In the genomic region with DNA sequence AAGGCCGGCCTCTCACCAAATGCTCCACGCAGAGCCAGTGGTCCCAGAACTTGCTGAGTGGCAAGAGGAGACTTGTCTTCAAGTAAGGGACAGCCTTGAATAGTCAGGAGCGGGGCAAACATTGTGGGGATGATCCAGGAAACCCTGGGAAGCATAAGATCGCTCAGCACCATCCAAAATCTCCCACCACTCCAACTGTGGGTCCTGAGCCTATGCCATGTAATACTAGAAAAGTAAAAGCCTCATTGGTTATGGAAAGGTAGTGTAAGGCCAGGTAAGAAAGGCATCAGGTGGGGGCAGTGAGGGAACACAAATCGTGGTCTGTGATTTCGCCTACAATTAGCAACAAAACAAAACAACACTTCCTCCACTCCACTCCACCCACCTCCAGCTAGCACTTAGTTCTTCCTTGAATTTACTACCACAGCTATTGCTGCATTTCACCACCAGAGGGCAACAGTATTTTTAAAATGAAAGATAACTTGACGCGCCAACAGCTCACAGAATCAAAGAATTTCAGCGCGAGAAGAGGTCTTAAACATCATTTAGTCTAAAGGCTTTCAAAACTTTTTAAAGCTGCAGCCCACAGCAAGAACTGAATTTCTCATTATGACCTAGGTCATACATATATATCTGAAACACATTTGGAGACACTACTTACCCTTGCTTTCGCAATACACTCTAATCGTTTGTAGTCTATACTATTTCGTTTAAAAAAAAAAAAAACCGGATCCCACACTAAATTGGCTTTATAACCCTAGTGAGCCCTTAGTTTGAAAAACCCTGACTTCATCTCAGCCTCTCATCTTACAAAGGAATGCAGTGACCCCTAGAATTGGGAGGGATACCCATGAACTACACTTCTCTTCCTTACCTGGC, we compare ENCODE assay signal across 9 cellular contexts. TPM values are rescaled to one million over a fixed set of nuclear protein-coding genes. Genes with fewer than 3 reads are reported as not detected.
A peak's percentile ranks its signal among the peaks of the same experiment; 100 is the strongest.
DNase-seq lines count a peak whose midpoint lies in the region; ATAC-seq, FAIRE-seq and TF ChIP-seq lines count a peak whose summit lies in the region.
"Had no signal": no experiment of that assay in that cellular context is flagged by ENCODE, and none has a peak within 500 bp of the region (broad histone marks: within the 10 kb centered on the region; RNA-seq: fewer than 3 reads in every experiment).

No MANE protein-coding gene starts in this region.

- H3K4me3 Mint-ChIP-seq in activated CD4-positive, alpha-beta memory T cell treated with anti-CD3 and anti-CD28 coated beads for 36 hours = peak overlapping the region; percentile 46
- H3K4me3 Mint-ChIP-seq in natural killer cell = peak overlapping the region; percentile 71

- WGBS in esophagus squamous epithelium, 2 donors = 19 to 22% methylated on average over 12 to 13 of the region's 14 CpGs

- DNase-seq in DMS 273 (lab: John Stamatoyannopoulos, UW; ENCODE audit: unreplicated experiment) (peak; percentile 89), GM19239 (ENCODE audit: insufficient read length, low spot score) (peak; percentile 62), NCI-H460 (ENCODE audit: extremely low read depth, low read depth) (peak; percentile 54), esophagus squamous epithelium (lab: John Stamatoyannopoulos, UW) (no peak), natural killer cell (no peak)
- peak; percentile 42 for DNase-seq in activated CD4-positive, alpha-beta memory T cell treated with anti-CD3 and anti-CD28 coated beads for 36 hours

- H3K27me3 Mint-ChIP-seq in activated CD4-positive, alpha-beta memory T cell treated with anti-CD3 and anti-CD28 coated beads for 36 hours = no peaks in the 10 kb centered on the region
- H3K27me3 Mint-ChIP-seq in natural killer cell (ENCODE audit: low read depth in 2 of 2) = no peaks in the 10 kb centered on the region

- peak; percentile 80 to 91 (median 86) for TF ChIP-seq CTCF in esophagus squamous epithelium (IDR thresholded peaks at IDR 0.05)
- peak; percentile 80 for TF ChIP-seq CTCF in natural killer cell (IDR thresholded peaks at IDR 0.05)

- intact Hi-C loops in activated CD4-positive, alpha-beta memory T cell treated with anti-CD3 and anti-CD28 coated beads for 36 hours (cut with micrococcal nuclease) = loop anchor here (1.0 to 5.0 kb wide), 2 partner anchors 64 to 530 kb away; no protein-coding TSS in a partner anchor
- intact Hi-C loops in esophagus squamous epithelium (cut with DNase I) (loop anchor here (5.0 kb wide), 1 partner anchor 65 kb away; no protein-coding TSS in a partner anchor), natural killer cell (cut with micrococcal nuclease) (loop anchor here (1.0 kb wide), 1 partner anchor 64 kb away; no protein-coding TSS in a partner anchor)

- peak overlapping the region in 1 of 4 donors; percentile 24 for H3K4me3 ChIP-seq in esophagus squamous epithelium

- CTCF ChIA-PET in activated CD4-positive, alpha-beta memory T cell treated with anti-CD3 and anti-CD28 coated beads for 36 hours (lab: Charles Lee) = interaction anchor here (0.6 to 5.2 kb wide), 31 partner anchors 8 to 1759 kb away, joined by 3 to 176 read pairs (median 5); partner anchors contain the start of genes GFM1, LXN, MFSD1 and MLF1

- POLR2A ChIA-PET in activated CD4-positive, alpha-beta memory T cell treated with anti-CD3 and anti-CD28 coated beads for 36 hours (lab: Charles Lee) = interaction anchor here (0.8 to 1.3 kb wide), 2 partner anchors 74 to 83 kb away, joined by 3 to 4 read pairs; partner anchors contain the start of genes GFM1 and MFSD1

- H3K9me3 Mint-ChIP-seq in activated CD4-positive, alpha-beta memory T cell treated with anti-CD3 and anti-CD28 coated beads for 36 hours = no peaks in the 10 kb centered on the region
- H3K9me3 Mint-ChIP-seq in natural killer cell = no peaks in the 10 kb centered on the region

- peaks cover 3% of the 10 kb centered on the region for H3K36me3 Mint-ChIP-seq in activated CD4-positive, alpha-beta memory T cell treated with anti-CD3 and anti-CD28 coated beads for 36 hours
- no peaks in the 10 kb centered on the region for H3K36me3 Mint-ChIP-seq in natural killer cell

- H3K27ac Mint-ChIP-seq in activated CD4-positive, alpha-beta memory T cell treated with anti-CD3 and anti-CD28 coated beads for 36 hours = peak overlapping the region; percentile 33
- H3K27ac Mint-ChIP-seq in natural killer cell = peak overlapping the region in 1 of 2 donors; percentile 27

- H3K9me3 ChIP-seq in esophagus squamous epithelium = no peaks in the 10 kb centered on the region

- TF ChIP-seq POLR2A in esophagus squamous epithelium (IDR thresholded peaks at IDR 0.05) = no peak

- peak overlapping the region in 3 of 4 donors; percentile 22 to 82 (median 78) for H3K27ac ChIP-seq in esophagus squamous epithelium
- H3K27ac ChIP-seq: epithelial cell of prostate had no signal

- ATAC-seq in HG03342 (IDR thresholded peaks at IDR 0.05; ENCODE audit: unreplicated experiment) (peak; percentile 56), natural killer cell (peak; percentile 68 to 80 (median 71)), HG03457 (IDR thresholded peaks at IDR 0.05; ENCODE audit: unreplicated experiment) (no peak)

- H3K4me1 Mint-ChIP-seq in activated CD4-positive, alpha-beta memory T cell treated with anti-CD3 and anti-CD28 coated beads for 36 hours (ENCODE audit: low read depth) = peaks cover 29% of the 10 kb centered on the region
- H3K4me1 Mint-ChIP-seq in natural killer cell = peaks cover 21% of the 10 kb centered on the region in 2 donors

- no peaks in the 10 kb centered on the region for H3K36me3 ChIP-seq in esophagus squamous epithelium

- no peaks in the 10 kb centered on the region for H3K27me3 ChIP-seq in esophagus squamous epithelium

- FAIRE-seq in GM19239 (lab: Jason Lieb, UNC) = peak; percentile 70

- peaks cover 29 to 70% (median 34%) of the 10 kb centered on the region in 3 donors for H3K4me1 ChIP-seq in esophagus squamous epithelium

RNA-seq across cellular contexts. Expression of gene RARRES1, which starts 4.5 kb away (rescaled TPM):
- not detected in 2 replicates for total RNA-seq in NCI-H460 (2014; rRNA removed; shearing (Covaris generic))
- polyA plus RNA-seq in NCI-H460 (2014; cell fraction: nucleus; rRNA removed) = not detected in 2 replicates
- not detected for total RNA-seq in activated CD4-positive, alpha-beta memory T cell treated with anti-CD3 and anti-CD28 coated beads for 36 hours
- 10 to 100 TPM in 1 of 4 donors, 1 to 10 TPM in 3; 1.4 to 53.3 (median 6.4) TPM for total RNA-seq in esophagus squamous epithelium
- total RNA-seq in natural killer cell = not detected

RNA-seq across cellular contexts. Expression of gene LXN, which starts 55.3 kb away (rescaled TPM):
- 35.7 and 42.6 TPM in 2 replicates for total RNA-seq in NCI-H460 (2014; rRNA removed; shearing (Covaris generic))
- 23.0 and 27.9 TPM in 2 replicates for polyA plus RNA-seq in NCI-H460 (2014; cell fraction: nucleus; rRNA removed)
- 1 to 10 TPM; 8.1 to 8.6 TPM for total RNA-seq in activated CD4-positive, alpha-beta memory T cell treated with anti-CD3 and anti-CD28 coated beads for 36 hours
- total RNA-seq in esophagus squamous epithelium (10 to 100 TPM in 2 of 4 donors, 1 to 10 TPM in 2; 4.7 to 11.1 (median 9.6) TPM), natural killer cell (1 to 10 TPM; 2.2 to 3.9 (median 3.5) TPM)

Comparison
In these comparisons a context has a peak if more than half of its experiments do, and no peak if none do; other contexts are left out.
1. DNase-seq: peak in DMS 273 (single experiment), GM19239 (single experiment), NCI-H460 (single experiment) and activated CD4-positive, alpha-beta memory T cell treated with anti-CD3 and anti-CD28 coated beads for 36 hours (single experiment); none in esophagus squamous epithelium (single experiment) and natural killer cell (single experiment).